Comparison of ENCODE assay signal across 7 cellular contexts in the genomic region with DNA sequence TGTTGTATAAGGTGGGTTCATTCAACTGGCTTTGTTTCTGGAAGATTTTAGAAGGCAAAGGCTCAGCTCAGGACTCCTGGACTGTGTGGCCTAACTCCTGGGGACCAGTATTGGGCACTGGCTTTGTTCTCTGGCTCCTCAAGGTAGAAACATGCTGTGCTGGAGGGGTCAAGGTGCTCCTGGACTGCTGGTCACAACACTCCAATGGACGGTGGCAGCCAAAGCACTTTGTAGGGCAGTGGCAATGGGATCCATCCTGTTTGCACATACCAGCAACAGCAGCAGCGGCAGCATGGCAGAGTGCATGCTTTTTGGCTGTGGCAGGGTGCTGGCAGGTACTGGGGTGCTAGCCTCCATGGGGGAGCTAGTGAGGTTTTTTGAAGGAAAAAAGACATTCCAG.
"Had no signal": no experiment of that assay in that cellular context is flagged by ENCODE, and none has a peak within 500 bp of the region (broad histone marks: within the 10 kb centered on the region; RNA-seq: fewer than 3 reads in every experiment).

No MANE protein-coding gene starts in this region.

- H3K4me2 ChIP-seq: GM23338 had no signal

- ATAC-seq: GM23338, HepG2, K562 had no signal

- H3K4me1 Mint-ChIP-seq: GM23338, H9 had no signal

- H3K4me3 Mint-ChIP-seq: GM23338, H9 had no signal

- H2AFZ ChIP-seq: GM23338 had no signal

- H3K27ac Mint-ChIP-seq: GM23338, H9 had no signal

- DNase-seq: H9, HCEC 1CT, KG1 had no signal

- H3K4me3 ChIP-seq: GM23338, K562 had no signal

- H3K27ac ChIP-seq: HL-60 had no signal

- H3K9me3 Mint-ChIP-seq: GM23338 had no signal
